In the genomic region with DNA sequence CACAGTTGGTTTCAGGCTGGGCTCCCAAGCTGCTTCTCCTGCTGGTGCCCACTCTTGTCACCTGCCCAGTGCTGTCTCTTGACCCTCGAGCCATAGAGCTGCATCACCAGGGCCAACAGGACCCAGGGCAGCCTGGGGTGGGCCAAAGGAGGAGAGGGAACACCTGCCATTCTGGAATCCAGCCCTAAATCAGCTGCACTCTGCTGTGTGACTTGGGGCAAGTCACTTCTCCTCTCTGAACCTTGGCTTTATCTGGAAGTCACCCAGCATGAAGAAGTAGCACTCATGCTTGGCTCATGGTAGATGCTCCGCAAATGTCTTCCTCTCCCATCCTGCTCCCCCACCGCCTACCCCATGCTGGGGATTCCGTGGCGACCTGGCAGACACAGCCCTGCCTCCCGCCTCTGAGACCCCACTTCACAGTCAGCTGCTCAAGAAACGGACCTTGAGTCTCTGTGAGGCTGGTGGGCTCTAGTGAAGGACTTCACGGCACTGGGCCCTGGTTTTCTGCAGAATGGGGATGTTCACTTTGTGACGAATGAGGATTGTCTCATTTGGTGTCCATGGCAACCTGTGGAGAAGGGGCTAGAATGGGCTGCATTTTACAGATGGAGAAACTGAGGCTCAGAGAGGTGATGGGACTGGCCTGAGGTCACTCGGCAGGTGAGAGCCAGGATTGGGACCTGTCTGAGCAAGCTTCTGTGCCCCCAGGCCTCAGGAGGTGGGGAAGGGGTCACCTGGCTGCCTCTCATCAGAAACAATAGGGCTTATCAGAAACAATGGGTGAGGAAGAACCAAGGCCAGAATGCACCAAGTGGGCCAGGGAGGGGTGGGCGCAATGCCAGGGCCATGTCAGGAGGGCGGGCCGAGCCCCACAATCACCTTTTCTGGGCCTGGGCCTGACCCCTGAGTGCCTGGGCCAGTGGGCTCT, we compare ENCODE assay signal across 18 cellular contexts. TPM values are rescaled to one million over a fixed set of nuclear protein-coding genes. Genes with fewer than 3 reads are reported as not detected.
DNase-seq lines count a peak whose midpoint lies in the region; ATAC-seq, FAIRE-seq and TF ChIP-seq lines count a peak whose summit lies in the region.
"Had no signal": no experiment of that assay in that cellular context is flagged by ENCODE, and none has a peak within 500 bp of the region (broad histone marks: within the 10 kb centered on the region; RNA-seq: fewer than 3 reads in every experiment).

No MANE protein-coding gene starts in this region.

- CTCF ChIA-PET in WTC11 (lab: Charles Lee) = interaction anchor here (1.3 to 3.0 kb wide), 3 partner anchors 15 to 64 kb away, joined by 3 to 13 read pairs (median 4); no protein-coding TSS in a partner anchor

- TF ChIP-seq POLR2A in GM12891 (IDR thresholded peaks at IDR 0.05; ENCODE audit: low read depth, low read length) (no peak), spleen (IDR thresholded peaks at IDR 0.05) (no peak)

- H3K9me3 ChIP-seq in kidney (ENCODE audit: control insufficient read depth in 1 of 2, low read length in 2 of 2) = no peaks in the 10 kb centered on the region
- H3K9me3 ChIP-seq in spleen = no peaks in the 10 kb centered on the region
- no peaks in the 10 kb centered on the region for H3K9me3 ChIP-seq in hepatocyte (ENCODE audit: low read depth)

- no peak overlapping the region for H3K4me3 Mint-ChIP-seq in WTC11
- H3K4me3 Mint-ChIP-seq: CD8-positive, alpha-beta memory T cell had no signal

- no peak overlapping the region for H3K4me3 ChIP-seq in kidney (ENCODE audit: low read length in 2 of 2)
- peak overlapping the region in 1 of 8 donors; percentile 1 for H3K4me3 ChIP-seq in spleen
- H3K4me3 ChIP-seq in hepatocyte = no peak overlapping the region

- no peaks in the 10 kb centered on the region for H3K9me2 ChIP-seq in hepatocyte (replicated peaks; ENCODE audit: insufficient read depth)

- H4K20me1 ChIP-seq in hepatocyte (ENCODE audit: insufficient read depth, poor library complexity, severe bottlenecking) = no peaks in the 10 kb centered on the region

- no peak for FAIRE-seq in GM12891 (lab: Jason Lieb, UNC)
- FAIRE-seq in kidney (lab: Jason Lieb, UNC) = no peak

- ATAC-seq in WTC11 (no peak), GM21367 (IDR thresholded peaks at IDR 0.05; ENCODE audit: unreplicated experiment) (no peak)

- H3K36me3 ChIP-seq in kidney (ENCODE audit: control insufficient read depth in 1 of 2, insufficient read depth in 2 of 2, low read length in 2 of 2) (no peaks in the 10 kb centered on the region), spleen (peaks cover 0 to 19% (median 2%) of the 10 kb centered on the region in 6 donors), hepatocyte (replicated peaks; ENCODE audit: insufficient read depth, low read depth) (no peaks in the 10 kb centered on the region)

- H2AFZ ChIP-seq in hepatocyte = no peak overlapping the region

- H3K79me2 ChIP-seq in hepatocyte = no peaks in the 10 kb centered on the region

- no peaks in the 10 kb centered on the region for H3K27me3 Mint-ChIP-seq in WTC11 (ENCODE audit: low read depth)

- H3K27ac ChIP-seq in kidney (ENCODE audit: low read depth in 2 of 2, low read length in 2 of 2) (no peak overlapping the region), spleen (peak overlapping the region in 6 of 8 donors; percentile 36 to 88 (median 81)), hepatocyte (no peak overlapping the region)

- TF ChIP-seq CTCF in WTC11 (IDR thresholded peaks at IDR 0.05) = no peak
- TF ChIP-seq CTCF in kidney (IDR thresholded peaks at IDR 0.05; ENCODE audit: borderline replicate concordance, extremely low read depth, insufficient read depth) = no peak
- no peak for TF ChIP-seq CTCF in spleen (IDR thresholded peaks at IDR 0.05 in 8 of 11, conservative IDR thresholded peaks at IDR 0.05 in 3 of 11)
- no peak for TF ChIP-seq CTCF in hepatocyte (IDR thresholded peaks at IDR 0.05; ENCODE audit: poor library complexity)

- H3K4me1 ChIP-seq in kidney (ENCODE audit: control insufficient read depth in 1 of 2, insufficient read depth in 1 of 2, low read depth in 1 of 2, low read length in 2 of 2) (no peaks in the 10 kb centered on the region), spleen (peaks cover 12 to 59% (median 43%) of the 10 kb centered on the region in 6 donors), hepatocyte (ENCODE audit: insufficient read depth) (peaks cover 10% of the 10 kb centered on the region)

- POLR2A ChIA-PET in WTC11 (lab: Charles Lee) = no interaction called here

- H3K36me3 Mint-ChIP-seq in WTC11 = no peaks in the 10 kb centered on the region
- H3K36me3 Mint-ChIP-seq: CD8-positive, alpha-beta memory T cell had no signal

- no peaks in the 10 kb centered on the region for H3K9me3 Mint-ChIP-seq in WTC11
- H3K9me3 Mint-ChIP-seq: CD8-positive, alpha-beta memory T cell had no signal

- peaks cover 26% of the 10 kb centered on the region for H3K4me1 Mint-ChIP-seq in WTC11
- H3K4me1 Mint-ChIP-seq: CD8-positive, alpha-beta memory T cell had no signal

- peak overlapping the region; percentile 65; the same call in 1 of the 2 replicates for H3K27ac Mint-ChIP-seq in WTC11
- H3K27ac Mint-ChIP-seq: CD8-positive, alpha-beta memory T cell had no signal

- no peak overlapping the region for H3K9ac ChIP-seq in kidney (ENCODE audit: low read length in 2 of 2)

- intact Hi-C loops in kidney (cut with DNase I) = no loop called here
- intact Hi-C loops in spleen (cut with DNase I; ENCODE audit: low total_unique reads) = no loop called here

- DNase-seq in GM12891 (ENCODE audit: insufficient read length, low spot score) (peak; percentile 13), WTC11 (ENCODE audit: low spot score) (no peak), kidney (peak; percentile 53), spleen (peak; percentile 74), hepatocyte (ENCODE audit: low spot score) (no peak), GM03348 (ENCODE audit: low spot score) (no peak)
- DNase-seq: CD8-positive, alpha-beta memory T cell; GDM1; GOT3; Kasumi-1; NCI-H1105 treated with DMSO at 0.1 percent for 48 hours; NCI-H1694 treated with DMSO at 0.1 percent for 48 hours; NCI-H2107; NCI-H345; NCI-H526; SIG-M5 had no signal

- WGBS in spleen, 5 donors = 70 to 79% (median 73%) methylated on average over 13 of the region's 13 CpGs
- WGBS in hepatocyte (ENCODE audit: low lambda C conversion rate, missing lambda C conversion rate) = 88% methylated on average over 13 of the region's 13 CpGs

- H3K27me3 ChIP-seq in spleen (replicated peaks in 1 of 7) = peaks cover 0 to 6% (median 0%) of the 10 kb centered on the region in 7 donors
- H3K27me3 ChIP-seq in hepatocyte = no peaks in the 10 kb centered on the region

- no peak overlapping the region for H3K4me2 ChIP-seq in hepatocyte

TF ChIP-seq in GM12891, 5 proteins besides CTCF, POLR2A, EP300 and RAD21:
- TF ChIP-seq PAX5 (IDR thresholded peaks at IDR 0.05; ENCODE audit: insufficient read depth, low read length, severe bottlenecking) (no peak), POU2F2 (IDR thresholded peaks at IDR 0.05; ENCODE audit: low read depth, low read length) (no peak), SPI1 (IDR thresholded peaks at IDR 0.05; ENCODE audit: low read depth, low read length) (no peak), POLR2AphosphoS5 (IDR thresholded peaks at IDR 0.05; ENCODE audit: low read depth, low read length) (no peak), TAF1 (IDR thresholded peaks at IDR 0.05; ENCODE audit: low read depth, low read length) (no peak)
TF ChIP-seq in GM12891: peak in this region for 0.

TF ChIP-seq in WTC11, 78 proteins besides CTCF, POLR2A, EP300 and RAD21 (continues in another document):
- no peak for TF ChIP-seq MXD4 (CRISPR knock-in tag; IDR thresholded peaks at IDR 0.05; ENCODE audit: borderline replicate concordance)
- TF ChIP-seq FOXK1 (CRISPR knock-in tag; IDR thresholded peaks at IDR 0.05) = no peak
- no peak for TF ChIP-seq ZNF512 (CRISPR knock-in tag; IDR thresholded peaks at IDR 0.05; ENCODE audit: borderline replicate concordance)
- no peak for TF ChIP-seq TEAD1 (CRISPR knock-in tag; IDR thresholded peaks at IDR 0.05)

RNA-seq across cellular contexts. Expression of gene EMID1, which starts 12.4 kb away (rescaled TPM):
- polyA plus RNA-seq in GM12891 (2012; ENCODE audit: low read depth, missing spikeins) = 16.4 TPM
- total RNA-seq in WTC11 (2021) (6.0 to 8.6 TPM (median 6.1 TPM) in 3 replicates), kidney (9.6 TPM), spleen (10 to 100 TPM; 38.0 to 90.3 (median 62.0) TPM), hepatocyte (11.5 and 12.6 TPM in 2 replicates)
- polyA plus RNA-seq in kidney (ENCODE audit: insufficient read depth, low read depth, low replicate concordance) (25.5 TPM), spleen (10 to 100 TPM; 18.5 to 62.6 (median 60.4) TPM), hepatocyte (14.7 and 15.0 TPM in 2 replicates)
- total RNA-seq: CD8-positive, alpha-beta memory T cell; OCI-LY7 had no signal

RNA-seq across cellular contexts. Expression of gene RHBDD3, which starts 49.7 kb away (rescaled TPM):
- polyA plus RNA-seq in GM12891 (2012; ENCODE audit: low read depth, missing spikeins) = 11.0 TPM
- total RNA-seq in WTC11 (2021) (69.6 to 78.2 TPM (median 77.9 TPM) in 3 replicates), kidney (19.2 TPM), spleen (10 to 100 TPM; 17.6 to 45.8 (median 24.7) TPM), hepatocyte (25.8 and 27.2 TPM in 2 replicates)
- polyA plus RNA-seq in kidney (ENCODE audit: insufficient read depth, low read depth, low replicate concordance) (26.3 TPM), spleen (10 to 100 TPM; 16.3 to 36.5 (median 23.9) TPM), hepatocyte (46.7 and 58.1 TPM in 2 replicates)

RNA-seq across cellular contexts. Expression of gene EWSR1, which starts 50.0 kb away (rescaled TPM):
- polyA plus RNA-seq in GM12891 (2012; ENCODE audit: low read depth, missing spikeins) = 173 TPM
- total RNA-seq in WTC11 (2021) = 377 to 400 TPM (median 384 TPM) in 3 replicates
- 214 TPM for total RNA-seq in kidney
- 124 TPM for polyA plus RNA-seq in kidney (ENCODE audit: insufficient read depth, low read depth, low replicate concordance)
- 100 to 1,000 TPM; 181 to 282 (median 266) TPM for total RNA-seq in spleen
- 100 to 1,000 TPM; 127 to 207 (median 204) TPM for polyA plus RNA-seq in spleen
- 161 TPM in 2 replicates for total RNA-seq in hepatocyte
- polyA plus RNA-seq in hepatocyte = 269 and 315 TPM in 2 replicates

Comparison
In these comparisons a context has a peak if more than half of its experiments do, and no peak if none do; other contexts are left out.
1. DNase-seq: peak in GM12891 (single experiment), kidney (single experiment) and spleen (single experiment); none in WTC11 (single experiment), hepatocyte (single experiment) and GM03348 (single experiment).
2. H3K27ac ChIP-seq: peak in spleen (6 of 8); none in kidney (0 of 2) and hepatocyte (single experiment).